8 cellular contexts compared by ENCODE assay signal in genomic region chr17:8745586-8746500, GRCh38. TPM values are rescaled to one million over a fixed set of nuclear protein-coding genes. Genes with fewer than 3 reads are reported as not detected.
A peak's percentile ranks its signal among the peaks of the same experiment; 100 is the strongest.
DNase-seq lines count a peak whose midpoint lies in the region; ATAC-seq and TF ChIP-seq lines count a peak whose summit lies in the region.

No MANE protein-coding gene starts in this region.

- DNase-seq in GM13976 (ENCODE audit: low spot score) (peak; percentile 93), SK-N-DZ (ENCODE audit: low spot score) (peak; percentile 53), Right ventricle myocardium superior (peak; percentile 85), pons (ENCODE audit: low spot score) (peak; percentile 11), transverse colon (peak; percentile 70), NCI-H510A treated with DMSO at 0.1 percent for 48 hours (lab: John Stamatoyannopoulos, UW) (no peak)

- peaks cover 0 to 17% (median 8%) of the 10 kb centered on the region in 4 donors for H3K4me1 ChIP-seq in transverse colon

- H3K9me3 ChIP-seq in transverse colon, result no peaks in the 10 kb centered on the region

- H3K27ac Mint-ChIP-seq in activated naive CD4-positive, alpha-beta T cell treated with anti-CD3 and anti-CD28 coated beads, Interleukin-2, amount 50 U/mL, for 24 hours, result peak overlapping the region; percentile 47

- H3K27me3 ChIP-seq in transverse colon, result no peaks in the 10 kb centered on the region

- TF ChIP-seq POLR2A in transverse colon (IDR thresholded peaks at IDR 0.05), result no peak

- TF ChIP-seq CTCF in GM13976 (IDR thresholded peaks at IDR 0.05; ENCODE audit: borderline replicate concordance, control extremely low read depth, extremely low read depth, insufficient read depth, missing control alignments) (peak; percentile 89), transverse colon (IDR thresholded peaks at IDR 0.05) (peak; percentile 72 to 98 (median 95))

- H3K36me3 ChIP-seq in transverse colon, result no peaks in the 10 kb centered on the region

- peak overlapping the region; percentile 36 to 58 (median 52) for H3K27ac ChIP-seq in transverse colon

- peak overlapping the region; percentile 87 for H3K4me3 Mint-ChIP-seq in activated naive CD4-positive, alpha-beta T cell treated with anti-CD3 and anti-CD28 coated beads, Interleukin-2, amount 50 U/mL, for 24 hours

- in situ Hi-C loops in GM13976 (cut with MboI; ENCODE audit: low sequenced_read_pairs, unreplicated experiment) (loop anchor here (10.0 kb wide), 1 partner anchor 331 kb away; no protein-coding TSS in a partner anchor), transverse colon (cut with MboI; ENCODE audit: low pct_ligation_motif_present in 1 of 4, low pct_unique_long_range_greater_than_20kb in 1 of 4, low sequenced_read_pairs in 3 of 4) (loop anchor here in 3 of 4 donors (10.0 to 25.0 kb wide), 3 partner anchors 171 to 334 kb away; no protein-coding TSS in a partner anchor)

- ATAC-seq in HG03342 (IDR thresholded peaks at IDR 0.05; ENCODE audit: unreplicated experiment) (peak; percentile 52), Right ventricle myocardium superior (ENCODE audit: poor library complexity) (peak; percentile 97)

- intact Hi-C loops in Right ventricle myocardium superior (cut with DNase I) (loop anchor here (2.0 kb wide), 1 partner anchor 171 kb away; no protein-coding TSS in a partner anchor), transverse colon (cut with DNase I; ENCODE audit: low total_unique reads) (loop anchor here (5.0 kb wide), 1 partner anchor 339 kb away; no protein-coding TSS in a partner anchor)

- no peaks in the 10 kb centered on the region for H3K9me3 Mint-ChIP-seq in activated naive CD4-positive, alpha-beta T cell treated with anti-CD3 and anti-CD28 coated beads, Interleukin-2, amount 50 U/mL, for 24 hours

- peak overlapping the region; percentile 35 to 63 (median 56) for H3K4me3 ChIP-seq in transverse colon

- H3K27me3 Mint-ChIP-seq in activated naive CD4-positive, alpha-beta T cell treated with anti-CD3 and anti-CD28 coated beads, Interleukin-2, amount 50 U/mL, for 24 hours, result no peaks in the 10 kb centered on the region

- H3K36me3 Mint-ChIP-seq in activated naive CD4-positive, alpha-beta T cell treated with anti-CD3 and anti-CD28 coated beads, Interleukin-2, amount 50 U/mL, for 24 hours, result no peaks in the 10 kb centered on the region

- WGBS in transverse colon (ENCODE audit: low coverage in 1 of 2), 2 donors, result 0 to 2% methylated on average over 9 to 58 of the region's 70 CpGs

- peaks cover 24% of the 10 kb centered on the region for H3K4me1 Mint-ChIP-seq in activated naive CD4-positive, alpha-beta T cell treated with anti-CD3 and anti-CD28 coated beads, Interleukin-2, amount 50 U/mL, for 24 hours

- no peak for TF ChIP-seq EP300 in transverse colon (IDR thresholded peaks at IDR 0.05; ENCODE audit: low read depth)

RNA-seq across cellular contexts. Expression of gene CCDC42, which starts 1.2 kb away (rescaled TPM):
- not detected in 2 replicates for polyA plus RNA-seq in SK-N-DZ (2014; cell fraction: cytosol; rRNA removed)
- polyA plus RNA-seq in SK-N-DZ (2014; cell fraction: nucleus; rRNA removed), result not detected in 2 replicates
- not detected for total RNA-seq in Right ventricle myocardium superior
- total RNA-seq in transverse colon, result not detected

RNA-seq across cellular contexts. Expression of gene SPDYE4, which starts 12.5 kb away (rescaled TPM):
- not detected in 2 replicates for polyA plus RNA-seq in SK-N-DZ (2014; cell fraction: cytosol; rRNA removed)
- polyA plus RNA-seq in SK-N-DZ (2014; cell fraction: nucleus; rRNA removed), result not detected in 2 replicates
- not detected for total RNA-seq in Right ventricle myocardium superior
- not detected for total RNA-seq in transverse colon

RNA-seq across cellular contexts. Expression of gene MFSD6L, which starts 53.3 kb away (rescaled TPM):
- polyA plus RNA-seq in SK-N-DZ (2014; cell fraction: cytosol; rRNA removed), result not detected in 2 replicates
- not detected in 2 replicates for polyA plus RNA-seq in SK-N-DZ (2014; cell fraction: nucleus; rRNA removed)
- total RNA-seq in Right ventricle myocardium superior (0.11 TPM), transverse colon (1 to 10 TPM in 2 of 4 donors, under 1 TPM in 1, not detected in 1; 0.40 to 5.1 (median 3.8) TPM)
